Comparison of ENCODE assay signal across 1 cellular context in genomic region chr15:62988701-62989100, GRCh38.
TF ChIP-seq lines count a peak whose summit lies in the region.

No MANE protein-coding gene starts in this region.

TF ChIP-seq in HepG2, 621 proteins besides CTCF, POLR2A, EP300 and RAD21:
- no peak for TF ChIP-seq GTF3A (CRISPR knock-in tag; conservative IDR thresholded peaks at IDR 0.05)
- TF ChIP-seq ARHGAP35 (CRISPR knock-in tag; IDR thresholded peaks at IDR 0.05; ENCODE audit: borderline replicate concordance) = no peak
- TF ChIP-seq SRSF4 (IDR thresholded peaks at IDR 0.05; ENCODE audit: low read depth, low read length, poor library complexity, severe bottlenecking) = no peak
- TF ChIP-seq FOXO1 (CRISPR knock-in tag; IDR thresholded peaks at IDR 0.05) = no peak
- TF ChIP-seq TIGD3 (CRISPR knock-in tag; IDR thresholded peaks at IDR 0.05; ENCODE audit: borderline replicate concordance) = no peak
- no peak for TF ChIP-seq ZNF317 (CRISPR knock-in tag; IDR thresholded peaks at IDR 0.05)
- TF ChIP-seq CHCHD3 (CRISPR knock-in tag; IDR thresholded peaks at IDR 0.05) = no peak
TF ChIP-seq in HepG2: peak in this region for 0.
